In the genomic region with DNA sequence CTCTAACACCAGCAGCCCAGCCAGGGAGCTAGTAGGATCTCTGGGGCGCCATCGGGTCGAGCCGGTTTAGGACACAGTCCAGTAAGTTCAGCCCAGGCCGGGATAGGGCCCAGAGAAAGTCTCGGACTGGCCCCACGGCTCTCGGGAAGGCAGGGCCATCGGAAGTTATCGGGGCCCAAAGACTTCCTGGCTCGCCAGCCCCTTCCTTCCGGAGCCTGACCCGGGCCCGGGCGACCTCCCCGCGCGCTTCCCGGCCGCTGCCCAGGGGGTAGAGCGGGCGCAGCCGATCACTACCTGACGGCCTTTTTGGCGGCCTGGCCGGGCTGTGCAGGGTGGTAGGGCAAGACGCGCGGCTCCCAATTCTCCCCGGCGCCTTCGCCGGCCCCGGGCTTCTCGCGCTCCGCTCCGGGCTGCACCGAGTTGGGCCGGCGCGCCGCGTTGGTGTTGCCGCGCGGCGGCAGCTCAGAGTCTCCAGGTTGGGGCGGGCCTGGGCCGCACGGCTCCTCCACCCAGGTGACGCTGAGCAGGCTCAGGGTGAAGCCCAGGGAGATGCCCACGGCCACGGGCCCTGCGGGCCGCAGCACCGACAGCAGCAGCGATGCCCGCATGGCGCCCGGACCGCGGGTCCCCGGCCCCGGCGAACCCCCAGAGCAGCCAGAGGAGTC, we compare ENCODE assay signal across 1 cellular context.
TF ChIP-seq lines count a peak whose summit lies in the region.

No MANE protein-coding gene starts in this region.

TF ChIP-seq in HepG2, 621 proteins besides CTCF, POLR2A, EP300 and RAD21 (continued from another document and continues in another):
- no peak for TF ChIP-seq ATF6 (CRISPR knock-in tag; conservative IDR thresholded peaks at IDR 0.05)
- no peak for TF ChIP-seq SIN3B (IDR thresholded peaks at IDR 0.05; ENCODE audit: low read length)
- TF ChIP-seq CENPBD1 (CRISPR knock-in tag; IDR thresholded peaks at IDR 0.05; ENCODE audit: borderline replicate concordance, low read depth), result no peak
- TF ChIP-seq ZNF362 (CRISPR knock-in tag; IDR thresholded peaks at IDR 0.05; ENCODE audit: borderline replicate concordance), result no peak
- TF ChIP-seq ZSCAN30 (CRISPR knock-in tag; IDR thresholded peaks at IDR 0.05), result no peak
- TF ChIP-seq FOXK1 (CRISPR knock-in tag; IDR thresholded peaks at IDR 0.05; ENCODE audit: borderline replicate concordance, low read depth), result no peak
- TF ChIP-seq, protein P1, sequence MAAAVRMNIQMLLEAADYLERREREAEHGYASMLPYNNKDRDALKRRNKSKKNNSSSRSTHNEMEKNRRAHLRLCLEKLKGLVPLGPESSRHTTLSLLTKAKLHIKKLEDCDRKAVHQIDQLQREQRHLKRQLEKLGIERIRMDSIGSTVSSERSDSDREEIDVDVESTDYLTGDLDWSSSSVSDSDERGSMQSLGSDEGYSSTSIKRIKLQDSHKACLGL (CRISPR knock-in tag; IDR thresholded peaks at IDR 0.05), result no peak; the same call in 1 of the 2 replicates
- TF ChIP-seq GABPA (IDR thresholded peaks at IDR 0.05; ENCODE audit: low read depth, low read length), result no peak
- peak; percentile 75 for TF ChIP-seq GABPA (CRISPR knock-in tag; IDR thresholded peaks at IDR 0.05; ENCODE audit: low read depth)
- TF ChIP-seq, protein P2, sequence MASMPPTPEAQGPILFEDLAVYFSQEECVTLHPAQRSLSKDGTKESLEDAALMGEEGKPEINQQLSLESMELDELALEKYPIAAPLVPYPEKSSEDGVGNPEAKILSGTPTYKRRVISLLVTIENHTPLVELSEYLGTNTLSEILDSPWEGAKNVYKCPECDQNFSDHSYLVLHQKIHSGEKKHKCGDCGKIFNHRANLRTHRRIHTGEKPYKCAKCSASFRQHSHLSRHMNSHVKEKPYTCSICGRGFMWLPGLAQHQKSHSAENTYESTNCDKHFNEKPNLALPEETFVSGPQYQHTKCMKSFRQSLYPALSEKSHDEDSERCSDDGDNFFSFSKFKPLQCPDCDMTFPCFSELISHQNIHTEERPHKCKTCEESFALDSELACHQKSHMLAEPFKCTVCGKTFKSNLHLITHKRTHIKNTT (CRISPR knock-in tag; IDR thresholded peaks at IDR 0.05), result no peak
- TF ChIP-seq ZNF138 (CRISPR knock-in tag; IDR thresholded peaks at IDR 0.05; ENCODE audit: low read depth), result no peak; the same call in none of the 2 replicates
- TF ChIP-seq, protein P3, sequence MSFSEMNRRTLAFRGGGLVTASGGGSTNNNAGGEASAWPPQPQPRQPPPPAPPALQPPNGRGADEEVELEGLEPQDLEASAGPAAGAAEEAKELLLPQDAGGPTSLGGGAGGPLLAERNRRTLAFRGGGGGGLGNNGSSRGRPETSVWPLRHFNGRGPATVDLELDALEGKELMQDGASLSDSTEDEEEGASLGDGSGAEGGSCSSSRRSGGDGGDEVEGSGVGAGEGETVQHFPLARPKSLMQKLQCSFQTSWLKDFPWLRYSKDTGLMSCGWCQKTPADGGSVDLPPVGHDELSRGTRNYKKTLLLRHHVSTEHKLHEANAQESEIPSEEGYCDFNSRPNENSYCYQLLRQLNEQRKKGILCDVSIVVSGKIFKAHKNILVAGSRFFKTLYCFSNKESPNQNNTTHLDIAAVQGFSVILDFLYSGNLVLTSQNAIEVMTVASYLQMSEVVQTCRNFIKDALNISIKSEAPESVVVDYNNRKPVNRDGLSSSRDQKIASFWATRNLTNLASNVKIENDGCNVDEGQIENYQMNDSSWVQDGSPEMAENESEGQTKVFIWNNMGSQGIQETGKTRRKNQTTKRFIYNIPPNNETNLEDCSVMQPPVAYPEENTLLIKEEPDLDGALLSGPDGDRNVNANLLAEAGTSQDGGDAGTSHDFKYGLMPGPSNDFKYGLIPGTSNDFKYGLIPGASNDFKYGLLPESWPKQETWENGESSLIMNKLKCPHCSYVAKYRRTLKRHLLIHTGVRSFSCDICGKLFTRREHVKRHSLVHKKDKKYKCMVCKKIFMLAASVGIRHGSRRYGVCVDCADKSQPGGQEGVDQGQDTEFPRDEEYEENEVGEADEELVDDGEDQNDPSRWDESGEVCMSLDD (CRISPR knock-in tag; IDR thresholded peaks at IDR 0.05; ENCODE audit: borderline replicate concordance), result no peak
- TF ChIP-seq ATRX (CRISPR knock-in tag; IDR thresholded peaks at IDR 0.05; ENCODE audit: borderline replicate concordance), result no peak
- no peak; the same call in 1 of the 2 replicates for TF ChIP-seq ZBTB7A (CRISPR knock-in tag; IDR thresholded peaks at IDR 0.05)
- 0 out of 2 replicates have a peak, but pooled peaks have one; percentile 17 for TF ChIP-seq ZNF263 (CRISPR knock-in tag; IDR thresholded peaks at IDR 0.05)
- TF ChIP-seq, protein P4, sequence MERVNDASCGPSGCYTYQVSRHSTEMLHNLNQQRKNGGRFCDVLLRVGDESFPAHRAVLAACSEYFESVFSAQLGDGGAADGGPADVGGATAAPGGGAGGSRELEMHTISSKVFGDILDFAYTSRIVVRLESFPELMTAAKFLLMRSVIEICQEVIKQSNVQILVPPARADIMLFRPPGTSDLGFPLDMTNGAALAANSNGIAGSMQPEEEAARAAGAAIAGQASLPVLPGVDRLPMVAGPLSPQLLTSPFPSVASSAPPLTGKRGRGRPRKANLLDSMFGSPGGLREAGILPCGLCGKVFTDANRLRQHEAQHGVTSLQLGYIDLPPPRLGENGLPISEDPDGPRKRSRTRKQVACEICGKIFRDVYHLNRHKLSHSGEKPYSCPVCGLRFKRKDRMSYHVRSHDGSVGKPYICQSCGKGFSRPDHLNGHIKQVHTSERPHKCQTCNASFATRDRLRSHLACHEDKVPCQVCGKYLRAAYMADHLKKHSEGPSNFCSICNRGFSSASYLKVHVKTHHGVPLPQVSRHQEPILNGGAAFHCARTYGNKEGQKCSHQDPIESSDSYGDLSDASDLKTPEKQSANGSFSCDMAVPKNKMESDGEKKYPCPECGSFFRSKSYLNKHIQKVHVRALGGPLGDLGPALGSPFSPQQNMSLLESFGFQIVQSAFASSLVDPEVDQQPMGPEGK (CRISPR knock-in tag; IDR thresholded peaks at IDR 0.05), result no peak
- TF ChIP-seq, protein P5, sequence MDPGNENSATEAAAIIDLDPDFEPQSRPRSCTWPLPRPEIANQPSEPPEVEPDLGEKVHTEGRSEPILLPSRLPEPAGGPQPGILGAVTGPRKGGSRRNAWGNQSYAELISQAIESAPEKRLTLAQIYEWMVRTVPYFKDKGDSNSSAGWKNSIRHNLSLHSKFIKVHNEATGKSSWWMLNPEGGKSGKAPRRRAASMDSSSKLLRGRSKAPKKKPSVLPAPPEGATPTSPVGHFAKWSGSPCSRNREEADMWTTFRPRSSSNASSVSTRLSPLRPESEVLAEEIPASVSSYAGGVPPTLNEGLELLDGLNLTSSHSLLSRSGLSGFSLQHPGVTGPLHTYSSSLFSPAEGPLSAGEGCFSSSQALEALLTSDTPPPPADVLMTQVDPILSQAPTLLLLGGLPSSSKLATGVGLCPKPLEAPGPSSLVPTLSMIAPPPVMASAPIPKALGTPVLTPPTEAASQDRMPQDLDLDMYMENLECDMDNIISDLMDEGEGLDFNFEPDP (CRISPR knock-in tag; conservative IDR thresholded peaks at IDR 0.05), result no peak
- peak; percentile 35; the same call in 1 of the 2 replicates for TF ChIP-seq ZNF574 (CRISPR knock-in tag; IDR thresholded peaks at IDR 0.05)
- no peak for TF ChIP-seq ZNF34 (CRISPR knock-in tag; IDR thresholded peaks at IDR 0.05; ENCODE audit: borderline replicate concordance)
- TF ChIP-seq ZNF274 (CRISPR knock-in tag; IDR thresholded peaks at IDR 0.05), result no peak
- TF ChIP-seq, protein P6, sequence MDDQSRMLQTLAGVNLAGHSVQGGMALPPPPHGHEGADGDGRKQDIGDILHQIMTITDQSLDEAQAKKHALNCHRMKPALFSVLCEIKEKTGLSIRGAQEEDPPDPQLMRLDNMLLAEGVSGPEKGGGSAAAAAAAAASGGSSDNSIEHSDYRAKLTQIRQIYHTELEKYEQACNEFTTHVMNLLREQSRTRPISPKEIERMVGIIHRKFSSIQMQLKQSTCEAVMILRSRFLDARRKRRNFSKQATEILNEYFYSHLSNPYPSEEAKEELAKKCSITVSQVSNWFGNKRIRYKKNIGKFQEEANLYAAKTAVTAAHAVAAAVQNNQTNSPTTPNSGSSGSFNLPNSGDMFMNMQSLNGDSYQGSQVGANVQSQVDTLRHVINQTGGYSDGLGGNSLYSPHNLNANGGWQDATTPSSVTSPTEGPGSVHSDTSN (CRISPR knock-in tag; IDR thresholded peaks at IDR 0.05; ENCODE audit: borderline replicate concordance), result no peak
- no peak for TF ChIP-seq SRSF9 (IDR thresholded peaks at IDR 0.05; ENCODE audit: borderline replicate concordance, insufficient read depth, low read depth, low read length, poor library complexity, severe bottlenecking)
- no peak for TF ChIP-seq FOSL2 (CRISPR knock-in tag; IDR thresholded peaks at IDR 0.05)
- no peak for TF ChIP-seq AHDC1 (CRISPR knock-in tag; IDR thresholded peaks at IDR 0.05; ENCODE audit: borderline replicate concordance)
- TF ChIP-seq PHF5A (CRISPR knock-in tag; IDR thresholded peaks at IDR 0.05; ENCODE audit: low read depth, unreplicated experiment), result no peak
